8 cellular contexts compared by ENCODE assay signal in the genomic region with DNA sequence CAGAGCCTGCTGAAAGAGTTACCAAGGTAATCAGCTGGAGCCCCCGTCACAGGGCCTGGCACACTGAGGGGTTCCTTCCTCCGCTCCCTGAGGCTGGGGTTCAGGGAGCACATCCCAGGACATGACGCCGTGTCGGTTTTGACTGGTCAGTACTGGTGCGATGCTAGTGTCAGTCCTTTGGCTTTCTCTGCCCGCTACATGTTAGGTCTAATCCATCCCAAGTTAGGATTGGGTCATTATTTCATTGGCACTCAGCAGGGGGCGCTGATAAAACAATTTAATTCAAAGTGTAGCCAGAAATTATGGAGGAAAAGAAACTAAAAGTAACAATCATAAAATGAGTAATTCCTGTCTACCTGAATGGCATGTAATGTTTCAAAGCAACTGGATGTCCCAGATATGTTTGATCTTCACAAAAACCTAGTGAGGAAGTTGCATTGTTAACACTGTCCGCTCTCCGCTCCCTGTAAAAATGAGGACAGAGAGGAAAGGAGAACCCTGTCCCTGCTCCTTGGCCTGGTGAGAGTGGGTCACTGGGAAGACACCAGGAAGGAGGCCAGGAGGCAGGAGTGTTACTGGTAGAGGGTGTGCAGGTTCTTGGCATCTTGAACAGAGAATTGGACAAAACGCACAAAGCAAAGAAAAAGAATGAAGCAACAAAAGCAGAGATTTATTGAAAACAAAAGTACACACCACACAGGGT. TPM values are rescaled to one million over a fixed set of nuclear protein-coding genes. Genes with fewer than 3 reads are reported as not detected.
A peak's percentile ranks its signal among the peaks of the same experiment; 100 is the strongest.
DNase-seq lines count a peak whose midpoint lies in the region; ATAC-seq and TF ChIP-seq lines count a peak whose summit lies in the region.

No MANE protein-coding gene starts in this region.

- CTCF ChIA-PET in A673 (lab: Charles Lee) = interaction anchor here (1.0 kb wide), 1 partner anchor 109 kb away, joined by 3 read pairs; no protein-coding TSS in a partner anchor

- POLR2A ChIA-PET in A673 (lab: Charles Lee; ENCODE audit: low non-redundant PET) = no interaction called here

- no peaks in the 10 kb centered on the region for H3K36me3 ChIP-seq in A673 (ENCODE audit: insufficient read depth, low read length, poor library complexity, severe bottlenecking)

- peak; percentile 43 for DNase-seq in A673 (ENCODE audit: low spot score)
- DNase-seq in HFF-Myc (ENCODE audit: extremely low read depth, low read depth) = no peak
- peak; percentile 26 for DNase-seq in SW480 (ENCODE audit: low spot score)
- DNase-seq in epithelial cell of proximal tubule (ENCODE audit: low read depth) = no peak
- DNase-seq in osteocyte (ENCODE audit: extremely low spot score, unreplicated experiment) = peak; percentile 70

- BruUV-seq in A673 (replicated peaks; lab: Mats Ljungman, UMichigan) = no TSS peak

- peaks cover 12% of the 10 kb centered on the region for H3K4me1 ChIP-seq in A673 (ENCODE audit: insufficient read depth, low read length, poor library complexity, severe bottlenecking)

- no peak overlapping the region for H3K27ac ChIP-seq in A673 (ENCODE audit: low read depth, low read length, poor library complexity, severe bottlenecking)

- no peaks in the 10 kb centered on the region for H3K9me3 Mint-ChIP-seq in osteocyte (ENCODE audit: unreplicated experiment)

- peaks cover 19% of the 10 kb centered on the region for H3K9me3 ChIP-seq in A673 (ENCODE audit: low read depth, low read length, poor library complexity, severe bottlenecking)

- H3K27ac Mint-ChIP-seq in osteocyte (ENCODE audit: unreplicated experiment) = no peak overlapping the region

- ATAC-seq in GM21367 (IDR thresholded peaks at IDR 0.05; ENCODE audit: unreplicated experiment) (no peak), GM21528 (IDR thresholded peaks at IDR 0.05; ENCODE audit: low FRiP score, unreplicated experiment) (no peak), GM21723 (IDR thresholded peaks at IDR 0.05; ENCODE audit: unreplicated experiment) (no peak)

- intact Hi-C loops in A673 (cut with micrococcal nuclease; ENCODE audit: unreplicated experiment) = no loop called here

- peaks cover 28% of the 10 kb centered on the region for H3K4me1 Mint-ChIP-seq in osteocyte (ENCODE audit: unreplicated experiment)

- no peaks in the 10 kb centered on the region for H3K27me3 Mint-ChIP-seq in osteocyte (ENCODE audit: unreplicated experiment)

- H3K36me3 Mint-ChIP-seq in osteocyte (ENCODE audit: unreplicated experiment) = no peaks in the 10 kb centered on the region

- no peak overlapping the region for H3K4me3 ChIP-seq in A673 (ENCODE audit: low read depth, low read length, poor library complexity, severe bottlenecking)
- H3K4me3 ChIP-seq in HFF-Myc (replicated peaks; ENCODE audit: low read depth, low read length) = no peak overlapping the region
- no peak overlapping the region for H3K4me3 ChIP-seq in epithelial cell of proximal tubule (ENCODE audit: low read depth, low read length)

- TF ChIP-seq CTCF in A673 (conservative IDR thresholded peaks at IDR 0.05; ENCODE audit: low read depth, low read length) = peak; percentile 64
- peak; percentile 60 for TF ChIP-seq CTCF in HFF-Myc (IDR thresholded peaks at IDR 0.05; ENCODE audit: low read depth, low read length, missing control alignments)
- TF ChIP-seq CTCF in epithelial cell of proximal tubule (conservative IDR thresholded peaks at IDR 0.05; ENCODE audit: low read depth, low read length) = peak; percentile 68
- TF ChIP-seq CTCF in osteocyte (IDR thresholded peaks at IDR 0.05) = peak; percentile 54

- H3K4me3 Mint-ChIP-seq in osteocyte (ENCODE audit: unreplicated experiment) = no peak overlapping the region

- no peaks in the 10 kb centered on the region for H3K27me3 ChIP-seq in A673 (replicated peaks; ENCODE audit: insufficient read depth, low read depth, low read length, poor library complexity)

RNA-seq across cellular contexts. Expression of gene TSKU, which starts 27.1 kb away (rescaled TPM):
- total RNA-seq in A673 (2021) (25.3 and 29.0 TPM in 2 replicates), epithelial cell of proximal tubule (18.3 and 23.4 TPM in 2 replicates), osteocyte (84.0 and 84.1 TPM in 2 replicates)

RNA-seq across cellular contexts. Expression of gene ACER3, which starts 50.4 kb away (rescaled TPM):
- 30.2 and 31.0 TPM in 2 replicates for total RNA-seq in A673 (2021)
- 10.6 and 11.4 TPM in 2 replicates for total RNA-seq in epithelial cell of proximal tubule
- total RNA-seq in osteocyte = 17.4 and 17.6 TPM in 2 replicates

Comparison
In these comparisons a context has a peak if more than half of its experiments do, and no peak if none do; other contexts are left out.
1. DNase-seq: peak in A673 (single experiment), SW480 (single experiment) and osteocyte (single experiment); none in HFF-Myc (single experiment) and epithelial cell of proximal tubule (single experiment).
2. Peak in every context shown above with its lines, with median percentiles within 50 percentile points of each other: CTCF ChIP-seq.